9 cellular contexts compared by ENCODE assay signal in the genomic region with DNA sequence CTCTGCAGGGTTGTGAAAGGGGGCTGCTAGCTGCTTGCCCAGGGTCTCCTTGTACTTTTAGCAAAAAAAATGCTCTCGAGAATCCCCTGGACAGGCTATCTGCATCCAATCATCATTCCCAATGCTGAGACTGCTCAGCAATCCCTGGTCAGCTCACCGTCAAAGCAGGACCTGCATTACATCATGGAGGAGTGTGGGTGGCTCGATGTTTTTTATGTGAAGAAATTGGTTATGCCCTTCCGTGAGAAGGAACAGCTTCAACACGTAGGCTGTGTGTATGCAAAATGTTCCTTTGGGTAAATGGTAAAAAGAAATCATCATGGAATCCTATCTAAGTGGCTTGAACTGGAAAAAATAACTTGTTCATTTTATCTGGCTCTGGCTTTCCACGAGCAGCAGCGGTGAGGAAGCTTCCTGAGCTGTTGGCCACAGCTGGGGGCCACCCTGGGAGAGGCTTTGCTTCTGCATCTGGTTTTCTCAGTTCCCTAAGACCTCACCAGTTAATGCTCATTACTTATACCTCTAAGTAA.
DNase-seq lines count a peak whose midpoint lies in the region; ATAC-seq and TF ChIP-seq lines count a peak whose summit lies in the region.
"Had no signal": no experiment of that assay in that cellular context is flagged by ENCODE, and none has a peak within 500 bp of the region (broad histone marks: within the 10 kb centered on the region; RNA-seq: fewer than 3 reads in every experiment).

No MANE protein-coding gene starts in this region.

- H3K36me3 Mint-ChIP-seq in naive thymus-derived CD8-positive, alpha-beta T cell: no peaks in the 10 kb centered on the region

- no peaks in the 10 kb centered on the region for H3K27me3 ChIP-seq in suprapubic skin

- H3K27ac Mint-ChIP-seq in naive thymus-derived CD8-positive, alpha-beta T cell: peak overlapping the region; percentile 94 to 100 (median 98)

- H3K9me3 Mint-ChIP-seq in naive thymus-derived CD8-positive, alpha-beta T cell: no peaks in the 10 kb centered on the region

- CTCF ChIA-PET in GM10248 (lab: Yijun Ruan, JAX): interaction anchor here (1.2 to 3.6 kb wide), 8 partner anchors 10 to 82 kb away, joined by 3 to 22 read pairs (median 10); no protein-coding TSS in a partner anchor

- TF ChIP-seq CTCF in GM10248 (IDR thresholded peaks at IDR 0.05; ENCODE audit: control extremely low read depth, extremely low read depth, low read depth, missing control alignments): no peak
- TF ChIP-seq CTCF in suprapubic skin (IDR thresholded peaks at IDR 0.05): no peak

- H3K4me3 Mint-ChIP-seq in naive thymus-derived CD8-positive, alpha-beta T cell: peak overlapping the region; percentile 49 to 90 (median 78)

- peak; percentile 39 for DNase-seq in GM10248 (ENCODE audit: extremely low spot score)
- peak; percentile 59 to 62 for DNase-seq in activated T-cell treated with anti-CD3 and anti-CD28 coated beads, Interleukin-2, amount 50 U/mL, for 48 hours
- DNase-seq in naive thymus-derived CD8-positive, alpha-beta T cell: no peak
- no peak for DNase-seq in NCI-H1092 treated with DMSO at 0.1 percent for 48 hours (lab: John Stamatoyannopoulos, UW)
- DNase-seq in NCI-H2227 treated with DMSO at 0.1 percent for 48 hours (lab: John Stamatoyannopoulos, UW): no peak
- DNase-seq in COLO829 (ENCODE audit: low spot score): no peak
- DNase-seq in suprapubic skin (ENCODE audit: low spot score in 2 of 2): no peak

- H3K36me3 ChIP-seq in suprapubic skin: no peaks in the 10 kb centered on the region

- TF ChIP-seq EP300 in suprapubic skin (IDR thresholded peaks at IDR 0.05): no peak

- H3K9me3 ChIP-seq in suprapubic skin: no peaks in the 10 kb centered on the region

- peaks cover 71 to 99% (median 98%) of the 10 kb centered on the region in 4 donors for H3K4me1 Mint-ChIP-seq in naive thymus-derived CD8-positive, alpha-beta T cell

- peaks cover 31% of the 10 kb centered on the region for H3K4me1 ChIP-seq in suprapubic skin

- peak; percentile 56 for ATAC-seq in HG03064 (IDR thresholded peaks at IDR 0.05; ENCODE audit: low read depth, unreplicated experiment)
- peak in 1 of 2 donors; percentile 9 for ATAC-seq in naive thymus-derived CD8-positive, alpha-beta T cell
- ATAC-seq: K562 had no signal

- no peaks in the 10 kb centered on the region for H3K27me3 Mint-ChIP-seq in naive thymus-derived CD8-positive, alpha-beta T cell

- TF ChIP-seq POLR2A in suprapubic skin (IDR thresholded peaks at IDR 0.05): no peak

- POLR2A ChIA-PET in GM10248 (lab: Yijun Ruan, JAX): interaction anchor here (0.6 to 0.8 kb wide), 2 partner anchors 10 to 44 kb away, joined by 3 read pairs; no protein-coding TSS in a partner anchor
- POLR2A ChIA-PET in naive thymus-derived CD8-positive, alpha-beta T cell (lab: Charles Lee): interaction anchor here (0.6 to 1.8 kb wide), 13 partner anchors 8 to 231 kb away, joined by 3 to 10 read pairs (median 4); no protein-coding TSS in a partner anchor

- no peak overlapping the region for H3K4me3 ChIP-seq in suprapubic skin
- H3K4me3 ChIP-seq: K562 had no signal

- no peak overlapping the region for H3K27ac ChIP-seq in suprapubic skin

- WGBS in suprapubic skin: 79% methylated on average over 7 of the region's 7 CpGs

Comparison
In these comparisons a context has a peak if more than half of its experiments do, and no peak if none do; other contexts are left out.
1. DNase-seq: peak in GM10248 (single experiment) and activated T-cell treated with anti-CD3 and anti-CD28 coated beads, Interleukin-2, amount 50 U/mL, for 48 hours (2 of 2); none in naive thymus-derived CD8-positive, alpha-beta T cell (0 of 10), NCI-H1092 treated with DMSO at 0.1 percent for 48 hours (single experiment), NCI-H2227 treated with DMSO at 0.1 percent for 48 hours (single experiment), COLO829 (single experiment) and suprapubic skin (0 of 2).